ENCODE assay signal across 1 cellular context in genomic region chr2:175576270-175576669, GRCh38.
TF ChIP-seq lines count a peak whose summit lies in the region.

No MANE protein-coding gene starts in this region.

TF ChIP-seq in WTC11, 78 proteins besides CTCF, POLR2A, EP300 and RAD21 (continued from another document):
- TF ChIP-seq ZNF281 (CRISPR knock-in tag; IDR thresholded peaks at IDR 0.05) (no peak), ETV6 (CRISPR knock-in tag; IDR thresholded peaks at IDR 0.05) (no peak)
